Comparison of ENCODE assay signal across 12 cellular contexts in genomic region chr1:145214275-145214860, GRCh38. TPM values are rescaled to one million over a fixed set of nuclear protein-coding genes. Genes with fewer than 3 reads are reported as not detected.
DNase-seq lines count a peak whose midpoint lies in the region; ATAC-seq and TF ChIP-seq lines count a peak whose summit lies in the region.
"Not testable (repeated sequence)": the region's sequence is repeated elsewhere in the genome, so short reads cannot be mapped to it uniquely, and the experiment has no call there.
"Had no signal": no experiment of that assay in that cellular context is flagged by ENCODE, and none has a peak within 500 bp of the region (broad histone marks: within the 10 kb centered on the region; RNA-seq: fewer than 3 reads in every experiment).

No MANE protein-coding gene starts in this region.

- TF ChIP-seq EP300 in esophagus muscularis mucosa (IDR thresholded peaks at IDR 0.05) = not testable (repeated sequence)

- H3K27ac Mint-ChIP-seq in GM23338; activated CD4-positive, alpha-beta memory T cell treated with anti-CD3 and anti-CD28 coated beads, Interleukin-2, amount 10 ng/mL, durations not matched to agents 7 days and 5 days: not testable (repeated sequence)

- BruUV-seq in Panc1 (replicated peaks; lab: Mats Ljungman, UMichigan) = TSS peak; percentile 31

- H3K4me3 ChIP-seq in GM23338 = peak overlapping the region; percentile 46
- peak overlapping the region; percentile 33 to 53 for H3K4me3 ChIP-seq in Panc1 (ENCODE audit: low read depth in 2 of 2, low read length in 2 of 2)
- peak overlapping the region; percentile 32 for H3K4me3 ChIP-seq in astrocyte of the spinal cord (ENCODE audit: low read depth, low read length)
- H3K4me3 ChIP-seq in esophagus muscularis mucosa = peak overlapping the region; percentile 43 to 64 (median 57)
- H3K4me3 ChIP-seq in lower lobe of right lung = peak overlapping the region; percentile 47
- peak overlapping the region; percentile 16 to 19 for H3K4me3 ChIP-seq in prostate gland
- peak overlapping the region; percentile 45 for H3K4me3 ChIP-seq in upper lobe of right lung

- not testable (repeated sequence) for TF ChIP-seq CTCF in GM23338 (conservative IDR thresholded peaks at IDR 0.05; ENCODE audit: low read depth in 2 of 2); Panc1 (IDR thresholded peaks at IDR 0.05); astrocyte of the spinal cord (IDR thresholded peaks at IDR 0.05; ENCODE audit: low read depth, low read length); esophagus muscularis mucosa (IDR thresholded peaks at IDR 0.05); lower lobe of right lung (IDR thresholded peaks at IDR 0.05); prostate gland (IDR thresholded peaks at IDR 0.05); upper lobe of right lung (IDR thresholded peaks at IDR 0.05)

- not testable (repeated sequence) for H3K36me3 ChIP-seq in GM23338 (ENCODE audit: insufficient read depth); Panc1 (ENCODE audit: control insufficient read depth, insufficient read depth, low read length); esophagus muscularis mucosa; lower lobe of right lung; prostate gland; upper lobe of right lung

- POLR2A ChIA-PET in Panc1 (lab: Charles Lee); activated CD4-positive, alpha-beta memory T cell treated with anti-CD3 and anti-CD28 coated beads, Interleukin-2, amount 10 ng/mL, durations not matched to agents 7 days and 5 days (lab: Charles Lee): not testable (repeated sequence)

- H3K27me3 Mint-ChIP-seq in GM23338 (ENCODE audit: insufficient read depth, low read depth, poor library complexity); activated CD4-positive, alpha-beta memory T cell treated with anti-CD3 and anti-CD28 coated beads, Interleukin-2, amount 10 ng/mL, durations not matched to agents 7 days and 5 days: not testable (repeated sequence)

- H3K9me2 ChIP-seq in GM23338 (ENCODE audit: insufficient read depth) = not testable (repeated sequence)

- H3K79me2 ChIP-seq in GM23338 (replicated peaks; ENCODE audit: insufficient read depth) = not testable (repeated sequence)

- H3K36me3 Mint-ChIP-seq in GM23338 (ENCODE audit: low read depth); activated CD4-positive, alpha-beta memory T cell treated with anti-CD3 and anti-CD28 coated beads, Interleukin-2, amount 10 ng/mL, durations not matched to agents 7 days and 5 days (ENCODE audit: low read depth): not testable (repeated sequence)

- not testable (repeated sequence) for H3K27ac ChIP-seq in GM23338 (ENCODE audit: low read depth)
- H3K27ac ChIP-seq in Panc1 (ENCODE audit: low read length) = peak overlapping the region; percentile 54; the same call in 1 of the 2 replicates
- H3K27ac ChIP-seq in esophagus muscularis mucosa (replicated peaks in 1 of 4) = peak overlapping the region; percentile 36 to 76 (median 62)
- H3K27ac ChIP-seq in lower lobe of right lung = peak overlapping the region; percentile 69
- H3K27ac ChIP-seq in prostate gland = peak overlapping the region in 1 of 2 donors; percentile 66
- peak overlapping the region; percentile 30 for H3K27ac ChIP-seq in upper lobe of right lung

- H3K4me2 ChIP-seq in GM23338 = peak overlapping the region; percentile 46

- not testable (repeated sequence) for H4K20me1 ChIP-seq in GM23338 (replicated peaks; ENCODE audit: insufficient read depth)

- intact Hi-C loops in Panc1 (cut with micrococcal nuclease; ENCODE audit: unreplicated experiment); esophagus muscularis mucosa (cut with DNase I); lower lobe of right lung (cut with DNase I); prostate gland (cut with DNase I); upper lobe of right lung (cut with DNase I): not testable (repeated sequence)

- H3K4me1 Mint-ChIP-seq in GM23338; activated CD4-positive, alpha-beta memory T cell treated with anti-CD3 and anti-CD28 coated beads, Interleukin-2, amount 10 ng/mL, durations not matched to agents 7 days and 5 days: not testable (repeated sequence)

- H3F3A ChIP-seq in GM23338 (replicated peaks; ENCODE audit: low read depth) = not testable (repeated sequence)

- CTCF ChIA-PET in Panc1 (lab: Charles Lee); activated CD4-positive, alpha-beta memory T cell treated with anti-CD3 and anti-CD28 coated beads, Interleukin-2, amount 10 ng/mL, durations not matched to agents 7 days and 5 days (lab: Charles Lee): not testable (repeated sequence)

- H3K9me3 Mint-ChIP-seq in GM23338; activated CD4-positive, alpha-beta memory T cell treated with anti-CD3 and anti-CD28 coated beads, Interleukin-2, amount 10 ng/mL, durations not matched to agents 7 days and 5 days: not testable (repeated sequence)

- not testable (repeated sequence) for DNase-seq in GM23338 (ENCODE audit: low spot score); Panc1 (ENCODE audit: low read depth, low spot score); activated CD4-positive, alpha-beta memory T cell treated with anti-CD3 and anti-CD28 coated beads, Interleukin-2, amount 10 ng/mL, durations not matched to agents 7 days and 5 days; astrocyte of the spinal cord (ENCODE audit: low read depth, low spot score); esophagus muscularis mucosa (ENCODE audit: extremely low spot score); lower lobe of right lung; prostate gland (ENCODE audit: low spot score); upper lobe of right lung

- H3K9me3 ChIP-seq in Panc1 (ENCODE audit: control insufficient read depth, insufficient read depth, low read depth, low read length); esophagus muscularis mucosa; lower lobe of right lung; prostate gland; upper lobe of right lung: not testable (repeated sequence)

- not testable (repeated sequence) for ATAC-seq in GM23338, Panc1, lower lobe of right lung, upper lobe of right lung

- no CpG with 5 or more reads among the region's 16 CpGs for WGBS in esophagus muscularis mucosa
- WGBS in prostate gland = no CpG with 5 or more reads among the region's 16 CpGs

- H2AFZ ChIP-seq in GM23338 = not testable (repeated sequence)

- in situ Hi-C loops in Panc1 (cut with HindIII; ENCODE audit: low pct_unique_long_range_greater_than_20kb, low sequenced_read_pairs); astrocyte of the spinal cord (cut with HindIII; ENCODE audit: low sequenced_read_pairs): not testable (repeated sequence)

- not testable (repeated sequence) for H3K27me3 ChIP-seq in GM23338 (ENCODE audit: insufficient read depth); Panc1 (ENCODE audit: control insufficient read depth, insufficient read depth, low read length); esophagus muscularis mucosa; lower lobe of right lung (ENCODE audit: low read depth); prostate gland (replicated peaks; ENCODE audit: insufficient read depth); upper lobe of right lung

- peak overlapping the region; percentile 68 for H3K4me3 Mint-ChIP-seq in GM23338
- peak overlapping the region; percentile 58 for H3K4me3 Mint-ChIP-seq in activated CD4-positive, alpha-beta memory T cell treated with anti-CD3 and anti-CD28 coated beads, Interleukin-2, amount 10 ng/mL, durations not matched to agents 7 days and 5 days

- not testable (repeated sequence) for H3K4me1 ChIP-seq in GM23338 (ENCODE audit: insufficient read depth); Panc1 (ENCODE audit: control insufficient read depth, insufficient read depth, low read length); esophagus muscularis mucosa; lower lobe of right lung; prostate gland (replicated peaks); upper lobe of right lung

- TF ChIP-seq POLR2A in esophagus muscularis mucosa (IDR thresholded peaks at IDR 0.05; ENCODE audit: low read depth); prostate gland (IDR thresholded peaks at IDR 0.05): not testable (repeated sequence)

RNA-seq across cellular contexts. Expression of gene PPIAL4D, which starts 27.6 kb away (rescaled TPM):
- not detected in 2 replicates for total RNA-seq in GM23338 (2014; rRNA removed; shearing (Covaris generic))
- polyA plus RNA-seq in GM23338 (2016; fragmentation: Nextera tagmentation; extraction: Ambion mirVana) = not detected in 2 replicates
- total RNA-seq in Panc1 (2021; ENCODE audit: unreplicated experiment) (not detected), esophagus muscularis mucosa (not detected), lower lobe of right lung (not detected), prostate gland (not detected), upper lobe of right lung (not detected)
- polyA plus RNA-seq in Panc1 (2012; ENCODE audit: insufficient read length) = 2.8 TPM
- total RNA-seq in activated CD4-positive, alpha-beta memory T cell treated with anti-CD3 and anti-CD28 coated beads, Interleukin-2, amount 10 ng/mL, durations not matched to agents 7 days and 5 days = not detected
- total RNA-seq: left lobe of liver, NCI-H460, RPMI7951, testis had no signal
